ENCODE assay signal across 26 cellular contexts in the genomic region with DNA sequence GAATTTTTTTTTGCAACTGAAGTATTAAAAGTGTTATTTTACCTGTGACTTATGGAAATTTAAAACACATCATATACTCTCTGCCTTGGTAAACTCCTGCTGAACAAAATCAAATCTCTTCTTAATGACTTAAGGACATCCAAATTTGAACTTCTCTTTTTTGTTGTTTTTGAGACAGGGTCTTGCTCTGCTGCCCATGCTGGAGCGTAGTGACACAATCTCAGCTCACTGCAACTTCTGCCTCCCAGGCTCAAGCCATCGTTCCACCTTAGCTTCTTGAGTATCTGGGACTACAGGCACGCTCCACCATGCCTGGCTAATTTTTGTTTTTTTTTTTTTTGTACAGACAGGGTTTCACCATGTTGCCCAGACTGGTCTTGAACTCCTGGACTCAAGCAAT. TPM values are rescaled to one million over a fixed set of nuclear protein-coding genes. Genes with fewer than 3 reads are reported as not detected.
"Had no signal": no experiment of that assay in that cellular context is flagged by ENCODE, and none has a peak within 500 bp of the region (broad histone marks: within the 10 kb centered on the region; RNA-seq: fewer than 3 reads in every experiment).

No MANE protein-coding gene starts in this region.

- H3K27me3 Mint-ChIP-seq: activated CD4-positive, alpha-beta memory T cell treated with anti-CD3 and anti-CD28 coated beads for 36 hours; activated CD4-positive, alpha-beta T cell treated with anti-CD3 and anti-CD28 coated beads for 36 hours; activated CD4-positive, alpha-beta T cell treated with anti-CD3 and anti-CD28 coated beads, Interleukin-2, amount 10 ng/mL, durations not matched to agents 7 days and 5 days; activated naive CD4-positive, alpha-beta T cell treated with anti-CD3 and anti-CD28 coated beads, Interleukin-2, amount 10 ng/mL, durations not matched to agents 7 days and 5 days; activated naive CD8-positive, alpha-beta T cell; activated naive CD8-positive, alpha-beta T cell treated with anti-CD3 and anti-CD28 coated beads, Interleukin-2, amount 50 U/mL, for 24 hours; T-cell had no signal

- DNase-seq: activated CD8-positive, alpha-beta memory T cell treated with anti-CD3 and anti-CD28 coated beads, Interleukin-2, amount 50 U/mL, for 4 hours; activated effector memory CD4-positive, alpha-beta T cell treated with Interleukin-2 at 50 U/mL for 16 hours; activated T-cell treated with anti-CD3 and anti-CD28 coated beads for 4 hours; anterior cingulate cortex; caudate nucleus; NCI-H187; NCI-H2029 treated with DMSO at 0.1 percent for 48 hours; NCI-H2107; NCI-H2171; SIG-M5 had no signal

- ATAC-seq: activated CD4-positive, CD25-positive, alpha-beta regulatory T cell treated with anti-CD3 and anti-CD28 coated beads, Interleukin-2, amount 50 U/mL, for 24 hours; Right ventricle myocardium inferior had no signal

- H3K27ac ChIP-seq: PC-9, RWPE1 had no signal

- H3K4me3 ChIP-seq: PC-9 had no signal

- H2AFZ ChIP-seq: PC-9 had no signal

- H3K36me3 Mint-ChIP-seq: activated naive CD8-positive, alpha-beta T cell; brain had no signal

- H3K4me1 Mint-ChIP-seq: brain had no signal

- H3K9me3 Mint-ChIP-seq: activated CD4-positive, alpha-beta memory T cell treated with anti-CD3 and anti-CD28 coated beads for 36 hours; activated CD4-positive, alpha-beta T cell treated with anti-CD3 and anti-CD28 coated beads, Interleukin-2, amount 10 ng/mL, durations not matched to agents 7 days and 5 days; activated naive CD4-positive, alpha-beta T cell treated with anti-CD3 and anti-CD28 coated beads, Interleukin-2, amount 10 ng/mL, durations not matched to agents 7 days and 5 days; activated naive CD8-positive, alpha-beta T cell treated with anti-CD3 and anti-CD28 coated beads, Interleukin-2, amount 50 U/mL, for 24 hours; activated T-cell treated with anti-CD3 and anti-CD28 coated beads, Interleukin-2, amount 50 U/mL, for 4 hours; activated T-helper 1 cell treated with anti-CD3 and anti-CD28 coated beads, Interleukin-12 subunit alpha, Interleukin-12 subunit beta, Interleukin-2, Interleukin-4 antibody, amounts not matched to agents 30 ng/mL and 10 ng/mL and 1 ng/mL, durations not matched to agents 14 hours and 24 hours and 36 hours; brain; T-cell had no signal

- H3K4me2 ChIP-seq: PC-9 had no signal

- H3K27ac Mint-ChIP-seq: activated CD4-positive, alpha-beta memory T cell treated with anti-CD3 and anti-CD28 coated beads for 36 hours; activated CD4-positive, alpha-beta T cell treated with anti-CD3 and anti-CD28 coated beads, Interleukin-2, amount 10 ng/mL, durations not matched to agents 7 days and 5 days; activated naive CD4-positive, alpha-beta T cell treated with anti-CD3 and anti-CD28 coated beads, Interleukin-2, amount 10 ng/mL, durations not matched to agents 7 days and 5 days; activated naive CD8-positive, alpha-beta T cell treated with anti-CD3 and anti-CD28 coated beads, Interleukin-2, amount 50 U/mL, for 24 hours; activated T-helper 1 cell treated with anti-CD3 and anti-CD28 coated beads, Interleukin-12 subunit alpha, Interleukin-12 subunit beta, Interleukin-2, Interleukin-4 antibody, amounts not matched to agents 30 ng/mL and 10 ng/mL and 1 ng/mL, durations not matched to agents 14 hours and 24 hours and 36 hours; brain had no signal

- H3K4me3 Mint-ChIP-seq: activated CD4-positive, alpha-beta memory T cell treated with anti-CD3 and anti-CD28 coated beads for 36 hours; activated CD4-positive, alpha-beta T cell treated with anti-CD3 and anti-CD28 coated beads for 36 hours; activated CD4-positive, alpha-beta T cell treated with anti-CD3 and anti-CD28 coated beads, Interleukin-2, amount 10 ng/mL, durations not matched to agents 7 days and 5 days; activated naive CD4-positive, alpha-beta T cell treated with anti-CD3 and anti-CD28 coated beads, Interleukin-2, amount 10 ng/mL, durations not matched to agents 7 days and 5 days; activated naive CD8-positive, alpha-beta T cell; activated naive CD8-positive, alpha-beta T cell treated with anti-CD3 and anti-CD28 coated beads, Interleukin-2, amount 50 U/mL, for 24 hours; activated T-cell treated with anti-CD3 and anti-CD28 coated beads, Interleukin-2, amount 50 U/mL, for 4 hours; activated T-helper 1 cell treated with anti-CD3 and anti-CD28 coated beads, Interleukin-12 subunit alpha, Interleukin-12 subunit beta, Interleukin-2, Interleukin-4 antibody, amounts not matched to agents 30 ng/mL and 10 ng/mL and 1 ng/mL, durations not matched to agents 14 hours and 24 hours and 36 hours; brain; T-cell had no signal

RNA-seq across cellular contexts. Expression of gene SKAP1, which starts 56.1 kb away (rescaled TPM):
- total RNA-seq: bronchial epithelial cell, SK-MEL-5 had no signal
